22 cellular contexts compared by ENCODE assay signal in genomic region chr16:2181952-2182351, GRCh38. TPM values are rescaled to one million over a fixed set of nuclear protein-coding genes. Genes with fewer than 3 reads are reported as not detected.
DNase-seq lines count a peak whose midpoint lies in the region; ATAC-seq, FAIRE-seq and TF ChIP-seq lines count a peak whose summit lies in the region.
"Had no signal": no experiment of that assay in that cellular context is flagged by ENCODE, and none has a peak within 500 bp of the region (broad histone marks: within the 10 kb centered on the region; RNA-seq: fewer than 3 reads in every experiment).

No MANE protein-coding gene starts in this region.

- no peak for FAIRE-seq in GM12878 (lab: Jason Lieb, UNC)
- FAIRE-seq: G401.6, GM12891, HTR-8/SVneo had no signal

- H4K20me1 ChIP-seq in BLaER1 (peaks cover 51% of the 10 kb centered on the region), HCT116 (ENCODE audit: insufficient read depth) (no peaks in the 10 kb centered on the region), GM12878 (ENCODE audit: control insufficient read depth, insufficient read depth) (no peaks in the 10 kb centered on the region), neural progenitor cell (ENCODE audit: low read depth) (no peaks in the 10 kb centered on the region)

- intact Hi-C loops in HCT116 (cut with micrococcal nuclease) = no loop called here
- intact Hi-C loops in GM12878 (cut with micrococcal nuclease; ENCODE audit: unreplicated experiment) = no loop called here
- intact Hi-C loops in colonic mucosa (cut with DNase I) = no loop called here

- no peak overlapping the region for H3K4me3 ChIP-seq in BLaER1
- no peak overlapping the region for H3K4me3 ChIP-seq in HCT116 (replicated peaks in 1 of 2; ENCODE audit: low read depth in 1 of 2, low read length in 2 of 2)
- H3K4me3 ChIP-seq in GM12878 = no peak overlapping the region
- no peak overlapping the region for H3K4me3 ChIP-seq in neural progenitor cell
- H3K4me3 ChIP-seq in colonic mucosa = no peak overlapping the region
- no peak overlapping the region for H3K4me3 ChIP-seq in SJCRH30
- H3K4me3 ChIP-seq: K562, MG63, SK-N-MC had no signal

- H3K27ac Mint-ChIP-seq in neural progenitor cell = peak overlapping the region; percentile 70
- H3K27ac Mint-ChIP-seq: CD4-positive, alpha-beta T cell had no signal

- H3K79me2 ChIP-seq in HCT116 (ENCODE audit: insufficient read depth, low read length) (no peaks in the 10 kb centered on the region), GM12878 (ENCODE audit: control insufficient read depth, insufficient read depth, low read length) (no peaks in the 10 kb centered on the region), neural progenitor cell (ENCODE audit: low read depth) (no peaks in the 10 kb centered on the region)

- H3K27ac ChIP-seq in BLaER1 (no peak overlapping the region), HCT116 (ENCODE audit: low read depth, low read length) (peak overlapping the region; percentile 38; the same call in 1 of the 2 replicates), GM12878 (ENCODE audit: control insufficient read depth, insufficient read depth) (no peak overlapping the region), neural progenitor cell (no peak overlapping the region), colonic mucosa (no peak overlapping the region), SJCRH30 (no peak overlapping the region)
- H3K27ac ChIP-seq: SK-N-MC had no signal

- peaks cover 23% of the 10 kb centered on the region for H3K36me3 ChIP-seq in BLaER1
- no peaks in the 10 kb centered on the region for H3K36me3 ChIP-seq in HCT116 (ENCODE audit: control insufficient read depth in 1 of 2, insufficient read depth in 2 of 2, low read length in 2 of 2)
- peaks cover 0 to under 1% of the 10 kb centered on the region in 2 experiments; a peak in 2 of 4 replicates for H3K36me3 ChIP-seq in GM12878 (ENCODE audit: control insufficient read depth in 2 of 2, insufficient read depth in 2 of 2, low read length in 1 of 2)
- no peaks in the 10 kb centered on the region for H3K36me3 ChIP-seq in neural progenitor cell
- H3K36me3 ChIP-seq in colonic mucosa = no peaks in the 10 kb centered on the region
- peaks cover 7% of the 10 kb centered on the region; the same call in 1 of the 2 replicates for H3K36me3 ChIP-seq in SJCRH30

- H3K9ac ChIP-seq in BLaER1 = 0 out of 2 replicates have a peak overlapping the region, but pooled peaks have one; percentile 2
- no peak overlapping the region for H3K9ac ChIP-seq in HCT116 (ENCODE audit: low read length)
- H3K9ac ChIP-seq in GM12878 (ENCODE audit: control insufficient read depth, insufficient read depth, low read length) = no peak overlapping the region
- H3K9ac ChIP-seq in neural progenitor cell = no peak overlapping the region
- no peak overlapping the region for H3K9ac ChIP-seq in colonic mucosa (ENCODE audit: low read depth in 2 of 2, low read length in 2 of 2)

- H3K36me3 Mint-ChIP-seq in neural progenitor cell = peaks cover 2% of the 10 kb centered on the region

- no peaks in the 10 kb centered on the region for H3K9me3 Mint-ChIP-seq in neural progenitor cell
- H3K9me3 Mint-ChIP-seq: CD4-positive, alpha-beta T cell had no signal

- H3K4me2 ChIP-seq in BLaER1 (peak overlapping the region; percentile 86), HCT116 (ENCODE audit: low read length) (no peak overlapping the region), GM12878 (ENCODE audit: control insufficient read depth, insufficient read depth) (no peak overlapping the region), neural progenitor cell (no peak overlapping the region)

- peaks cover 7% of the 10 kb centered on the region for H3K9me3 ChIP-seq in BLaER1
- H3K9me3 ChIP-seq in HCT116 (ENCODE audit: control insufficient read depth in 1 of 2, insufficient read depth in 1 of 2, low read depth in 1 of 2, low read length in 2 of 2) = no peaks in the 10 kb centered on the region
- H3K9me3 ChIP-seq in GM12878 (replicated peaks; ENCODE audit: control insufficient read depth, insufficient read depth, low read length) = no peaks in the 10 kb centered on the region
- no peaks in the 10 kb centered on the region for H3K9me3 ChIP-seq in neural progenitor cell (ENCODE audit: low read depth)
- no peaks in the 10 kb centered on the region for H3K9me3 ChIP-seq in colonic mucosa
- H3K9me3 ChIP-seq in SJCRH30 (replicated peaks) = no peaks in the 10 kb centered on the region
- H3K9me3 ChIP-seq: MG63 had no signal

- in situ Hi-C loops in GM12878 (cut with MboI) = no loop called here

- H3K4me3 Mint-ChIP-seq in neural progenitor cell = peak overlapping the region; percentile 73
- H3K4me3 Mint-ChIP-seq: CD4-positive, alpha-beta T cell had no signal

- no peak for ATAC-seq in HCT116
- no peak for ATAC-seq in GM12878
- ATAC-seq: Panc1 had no signal

- no peak for TF ChIP-seq POLR2A in HCT116 (IDR thresholded peaks at IDR 0.05; ENCODE audit: borderline replicate concordance, extremely low read depth, insufficient read depth, insufficient read length)
- TF ChIP-seq POLR2A in GM12878 (IDR thresholded peaks at IDR 0.05; ENCODE audit: low read depth, low read length) = no peak; the same call in 1 of the 2 replicates

- no peak for TF ChIP-seq EP300 in GM12878 (IDR thresholded peaks at IDR 0.05; ENCODE audit: borderline replicate concordance in 1 of 2, control insufficient read depth in 1 of 2, low read depth in 2 of 2, low read length in 2 of 2)

- TF ChIP-seq RAD21 in HCT116 (IDR thresholded peaks at IDR 0.05; ENCODE audit: low read depth) (no peak), GM12878 (IDR thresholded peaks at IDR 0.05; ENCODE audit: insufficient read depth, low read depth, low read length) (no peak)

- POLR2A ChIA-PET in HCT116 (lab: Charles Lee) = interaction anchor here (1.3 kb wide), 1 partner anchor 34 kb away, joined by 4 read pairs; the partner anchor contains the start of gene PGP
- POLR2A ChIA-PET in GM12878 (lab: Charles Lee) = no interaction called here

- DNase-seq in HCT116 (ENCODE audit: low read depth, low spot score) (no peak), GM12878 (ENCODE audit: low read depth, low spot score) (no peak), neural progenitor cell (ENCODE audit: low spot score) (no peak), colonic mucosa (no peak), GM03348 (ENCODE audit: low spot score) (no peak), SJCRH30 (no peak)
- DNase-seq: CD4-positive, alpha-beta T cell; GOT3; MG63; NCI-H1694 treated with DMSO at 0.1 percent for 48 hours; NCI-H2081; NCI-H2227 treated with DMSO at 0.1 percent for 48 hours; NCI-H69; SHP77 treated with DMSO at 0.1 percent for 48 hours; SW 1271 had no signal

- over 99% methylated on average over 19 of the region's 20 CpGs for WGBS in GM12878 (ENCODE audit: insufficient coverage, insufficient replicate concordance, low lambda C conversion rate, missing lambda C conversion rate)

- H3K27me3 Mint-ChIP-seq in neural progenitor cell (ENCODE audit: insufficient read depth, low read depth) = peaks cover 9% of the 10 kb centered on the region
- H3K27me3 Mint-ChIP-seq: CD4-positive, alpha-beta T cell had no signal

- H3F3A ChIP-seq in neural progenitor cell (ENCODE audit: low read depth) = peaks cover 5% of the 10 kb centered on the region

- no peak for TF ChIP-seq CTCF in HCT116 (IDR thresholded peaks at IDR 0.05 in 2 of 3, conservative IDR thresholded peaks at IDR 0.05 in 1 of 3; ENCODE audit: borderline replicate concordance in 1 of 3, insufficient read depth in 1 of 3, low read depth in 2 of 3, low read length in 2 of 3)
- TF ChIP-seq CTCF in GM12878 (IDR thresholded peaks at IDR 0.05 in 2 of 3, conservative IDR thresholded peaks at IDR 0.05 in 1 of 3; ENCODE audit: control insufficient read depth in 2 of 3, extremely low read depth in 1 of 3, insufficient read depth in 1 of 3, low read depth in 3 of 3, low read length in 3 of 3) = no peak
- no peak for TF ChIP-seq CTCF in neural progenitor cell (IDR thresholded peaks at IDR 0.05)
- no peak for TF ChIP-seq CTCF in colonic mucosa (IDR thresholded peaks at IDR 0.05)

- CTCF ChIA-PET in HCT116 (lab: Charles Lee) = no interaction called here
- CTCF ChIA-PET in GM12878 (lab: Yijun Ruan, JAX) = no interaction called here

- H3K9me2 ChIP-seq in HCT116 (ENCODE audit: insufficient read depth) = no peaks in the 10 kb centered on the region

- RAD21 ChIA-PET in HCT116 (lab: Charles Lee; ENCODE audit: low non-redundant PET in 1 of 2, low total read pairs in 2 of 2, uncharacterized antibody in 2 of 2, unreplicated experiment in 2 of 2) = no interaction called here
- RAD21 ChIA-PET in GM12878 (lab: Charles Lee; ENCODE audit: unreplicated experiment) = no interaction called here

- peaks cover 42% of the 10 kb centered on the region for H3K4me1 ChIP-seq in BLaER1
- H3K4me1 ChIP-seq in HCT116 (ENCODE audit: control insufficient read depth in 1 of 2, insufficient read depth in 2 of 2, low read length in 2 of 2) = peaks cover 0 to 5% of the 10 kb centered on the region in 2 experiments; a peak in 1 of 4 replicates
- H3K4me1 ChIP-seq in GM12878 (ENCODE audit: control insufficient read depth, insufficient read depth, low read length) = no peaks in the 10 kb centered on the region
- H3K4me1 ChIP-seq in neural progenitor cell = no peaks in the 10 kb centered on the region
- H3K4me1 ChIP-seq in colonic mucosa = no peaks in the 10 kb centered on the region
- H3K4me1 ChIP-seq in SJCRH30 = peaks cover 6% of the 10 kb centered on the region; the same call in 1 of the 2 replicates

- SMC1A ChIA-PET in GM12878 (lab: Charles Lee; ENCODE audit: uncharacterized antibody, unreplicated experiment) = no interaction called here

- no peak overlapping the region for H2AFZ ChIP-seq in HCT116 (ENCODE audit: low read depth, low read length, poor library complexity, severe bottlenecking)
- H2AFZ ChIP-seq in GM12878 (ENCODE audit: control insufficient read depth, low read depth, low read length) = no peak overlapping the region
- no peak overlapping the region for H2AFZ ChIP-seq in neural progenitor cell (replicated peaks)

- H3K27me3 ChIP-seq in BLaER1 (no peaks in the 10 kb centered on the region), HCT116 (ENCODE audit: insufficient read depth, low read length) (no peaks in the 10 kb centered on the region), GM12878 (replicated peaks in 1 of 2; ENCODE audit: control insufficient read depth in 2 of 2, insufficient read depth in 2 of 2, low read length in 1 of 2) (no peaks in the 10 kb centered on the region; a peak in 1 of 4 replicates), neural progenitor cell (no peaks in the 10 kb centered on the region), colonic mucosa (no peaks in the 10 kb centered on the region), SJCRH30 (0 out of 2 replicates have a peak, but pooled peaks cover 3% of the 10 kb centered on the region)
- H3K27me3 ChIP-seq: MG63 had no signal

- peaks cover 3% of the 10 kb centered on the region for H3K4me1 Mint-ChIP-seq in neural progenitor cell

- BruUV-seq in HCT116 (replicated peaks; lab: Mats Ljungman, UMichigan) (no TSS peak), GM12878 (replicated peaks; lab: Mats Ljungman, UMichigan) (no TSS peak)

RNA-seq across cellular contexts. Expression of gene CASKIN1, which starts 14.5 kb away (rescaled TPM):
- total RNA-seq in HCT116 (2021; ENCODE audit: unreplicated experiment) = 5.9 TPM
- polyA plus RNA-seq in HCT116 (2012) = 2.3 and 3.2 TPM in 2 replicates
- 1.4 and 1.8 TPM in 2 replicates for total RNA-seq in GM12878 (2013; cell fraction: nucleolus; rRNA removed)
- total RNA-seq in GM12878 (2014; rRNA removed) = 0.05 and 0.11 TPM in 2 replicates
- total RNA-seq in GM12878 (2014; rRNA removed; fragmentation: Illumina TruSeq; extraction: Trizol) = not detected in 2 replicates
- total RNA-seq in GM12878 (2021) = 0.33 and 0.53 TPM in 2 replicates
- polyA plus RNA-seq in GM12878 (2011; ENCODE audit: low read depth) = 0.09 TPM
- 0.03 TPM in 2 replicates for polyA plus RNA-seq in GM12878 (2011; rRNA removed)
- 0.04 and 0.05 TPM in 2 replicates for polyA plus RNA-seq in GM12878 (2011; cell fraction: cytosol; rRNA removed)
- polyA plus RNA-seq in GM12878 (2011; cell fraction: nucleus; rRNA removed) = 0.91 and 1.1 TPM in 2 replicates
- polyA plus RNA-seq in GM12878 (2012) = 0.37 and 0.49 TPM in 2 replicates
- polyA plus RNA-seq in GM12878 (2014; fragmentation: Illumina TruSeq; extraction: Trizol) = not detected in 2 replicates
- polyA plus RNA-seq in GM12878 (2014; fragmentation: Nextera tagmentation; extraction: Ambion mirVana) = under 1 TPM in 1 of 2 experiments, not detected in 1; 0.08 TPM
- polyA plus RNA-seq in GM12878 (2014; rRNA removed) = 0.15 and 0.32 TPM in 2 replicates
- polyA plus RNA-seq in GM12878 (2016; fragmentation: Nextera tagmentation; extraction: Ambion mirVana) = not detected
- not detected in 2 replicates for polyA minus RNA-seq in GM12878 (2011; rRNA and poly(A)+ RNA removed)
- not detected in 2 replicates for polyA minus RNA-seq in GM12878 (2011; cell fraction: cytosol; rRNA and poly(A)+ RNA removed)
- not detected in 2 replicates for polyA minus RNA-seq in GM12878 (2011; cell fraction: nucleus; rRNA and poly(A)+ RNA removed)
- total RNA-seq in neural progenitor cell (ENCODE audit: low replicate concordance) = 1.6 and 9.0 TPM in 2 replicates
- under 1 TPM; 0.07 to 0.27 TPM for total RNA-seq in colonic mucosa
- 0.13 and 0.24 TPM in 2 replicates for total RNA-seq in SJCRH30 (2014; rRNA removed; shearing (Covaris generic))

RNA-seq across cellular contexts. Expression of gene MLST8, which starts 23.3 kb away (rescaled TPM):
- total RNA-seq in HCT116 (2021; ENCODE audit: unreplicated experiment) (58.7 TPM), GM12878 (2014; rRNA removed) (72.0 and 80.9 TPM in 2 replicates), GM12878 (2014; rRNA removed; fragmentation: Illumina TruSeq; extraction: Trizol) (9.8 and 11.0 TPM in 2 replicates), GM12878 (2021) (73.7 and 75.4 TPM in 2 replicates), neural progenitor cell (ENCODE audit: low replicate concordance) (24.9 and 89.0 TPM in 2 replicates), colonic mucosa (10 to 100 TPM; 26.5 to 53.5 TPM)
- 90.9 and 100 TPM in 2 replicates for polyA plus RNA-seq in HCT116 (2012)
- total RNA-seq in GM12878 (2013; cell fraction: nucleolus; rRNA removed) = 15.8 and 21.1 TPM in 2 replicates
- 18.7 TPM for polyA plus RNA-seq in GM12878 (2011; ENCODE audit: low read depth)
- polyA plus RNA-seq in GM12878 (2011; rRNA removed) (22.4 and 53.0 TPM in 2 replicates), GM12878 (2014; fragmentation: Illumina TruSeq; extraction: Trizol) (5.7 and 29.1 TPM in 2 replicates), GM12878 (2014; fragmentation: Nextera tagmentation; extraction: Ambion mirVana) (1 to 10 TPM; 1.0 to 6.3 TPM), GM12878 (2014; rRNA removed) (114 and 124 TPM in 2 replicates), GM12878 (2016; fragmentation: Nextera tagmentation; extraction: Ambion mirVana) (100 to 1,000 TPM; 111 to 114 TPM)
- 86.9 and 147 TPM in 2 replicates for polyA plus RNA-seq in GM12878 (2011; cell fraction: cytosol; rRNA removed)
- polyA plus RNA-seq in GM12878 (2011; cell fraction: nucleus; rRNA removed) = 223 and 241 TPM in 2 replicates
- 50.5 and 56.3 TPM in 2 replicates for polyA plus RNA-seq in GM12878 (2012)
- 38.3 and 68.1 TPM in 2 replicates for polyA minus RNA-seq in GM12878 (2011; rRNA and poly(A)+ RNA removed)
- 23.7 and 33.5 TPM in 2 replicates for polyA minus RNA-seq in GM12878 (2011; cell fraction: cytosol; rRNA and poly(A)+ RNA removed)
- polyA minus RNA-seq in GM12878 (2011; cell fraction: nucleus; rRNA and poly(A)+ RNA removed) = 71.9 and 106 TPM in 2 replicates
- 28.8 and 32.8 TPM in 2 replicates for total RNA-seq in SJCRH30 (2014; rRNA removed; shearing (Covaris generic))

RNA-seq across cellular contexts. Expression of gene TRAF7, which starts 26.4 kb away (rescaled TPM):
- total RNA-seq in HCT116 (2021; ENCODE audit: unreplicated experiment) = 160 TPM
- 125 and 134 TPM in 2 replicates for polyA plus RNA-seq in HCT116 (2012)
- 33.4 and 41.2 TPM in 2 replicates for total RNA-seq in GM12878 (2013; cell fraction: nucleolus; rRNA removed)
- 36.9 and 44.6 TPM in 2 replicates for total RNA-seq in GM12878 (2014; rRNA removed)
- 23.2 and 26.3 TPM in 2 replicates for total RNA-seq in GM12878 (2014; rRNA removed; fragmentation: Illumina TruSeq; extraction: Trizol)
- 82.6 and 87.0 TPM in 2 replicates for total RNA-seq in GM12878 (2021)
- 11.8 TPM for polyA plus RNA-seq in GM12878 (2011; ENCODE audit: low read depth)
- polyA plus RNA-seq in GM12878 (2011; rRNA removed) = 23.5 and 46.7 TPM in 2 replicates
- polyA plus RNA-seq in GM12878 (2011; cell fraction: cytosol; rRNA removed) = 48.3 and 60.3 TPM in 2 replicates
- polyA plus RNA-seq in GM12878 (2011; cell fraction: nucleus; rRNA removed) = 88.1 and 100 TPM in 2 replicates
- polyA plus RNA-seq in GM12878 (2012) = 45.3 and 53.5 TPM in 2 replicates
- polyA plus RNA-seq in GM12878 (2014; fragmentation: Illumina TruSeq; extraction: Trizol) = 16.8 and 19.4 TPM in 2 replicates
- polyA plus RNA-seq in GM12878 (2014; fragmentation: Nextera tagmentation; extraction: Ambion mirVana) = 1 to 10 TPM in 1 of 2 experiments, under 1 TPM in 1; 0.61 to 2.1 TPM
- 44.4 and 50.3 TPM in 2 replicates for polyA plus RNA-seq in GM12878 (2014; rRNA removed)
- polyA plus RNA-seq in GM12878 (2016; fragmentation: Nextera tagmentation; extraction: Ambion mirVana) = 10 to 100 TPM; 29.8 to 30.2 TPM
- polyA minus RNA-seq in GM12878 (2011; rRNA and poly(A)+ RNA removed) = 41.1 and 76.7 TPM in 2 replicates
- polyA minus RNA-seq in GM12878 (2011; cell fraction: cytosol; rRNA and poly(A)+ RNA removed) = 32.6 and 44.1 TPM in 2 replicates
- polyA minus RNA-seq in GM12878 (2011; cell fraction: nucleus; rRNA and poly(A)+ RNA removed) = 15.0 and 24.1 TPM in 2 replicates
- 24.1 and 63.6 TPM in 2 replicates for total RNA-seq in neural progenitor cell (ENCODE audit: low replicate concordance)
- 100 to 1,000 TPM; 102 to 131 TPM for total RNA-seq in colonic mucosa
- 34.5 and 35.9 TPM in 2 replicates for total RNA-seq in SJCRH30 (2014; rRNA removed; shearing (Covaris generic))

RNA-seq across cellular contexts. Expression of gene BRICD5, which starts 28.7 kb away (rescaled TPM):
- total RNA-seq in HCT116 (2021; ENCODE audit: unreplicated experiment) (9.8 TPM), GM12878 (2014; rRNA removed) (9.1 and 9.6 TPM in 2 replicates), GM12878 (2014; rRNA removed; fragmentation: Illumina TruSeq; extraction: Trizol) (1.5 and 2.7 TPM in 2 replicates), GM12878 (2021) (5.3 and 5.8 TPM in 2 replicates), neural progenitor cell (ENCODE audit: low replicate concordance) (5.2 and 14.5 TPM in 2 replicates), colonic mucosa (10 to 100 TPM in 1 of 2 donors, 1 to 10 TPM in 1; 7.7 to 15.2 TPM)
- 7.8 and 8.4 TPM in 2 replicates for polyA plus RNA-seq in HCT116 (2012)
- total RNA-seq in GM12878 (2013; cell fraction: nucleolus; rRNA removed) = 4.3 and 6.3 TPM in 2 replicates
- 0.43 TPM for polyA plus RNA-seq in GM12878 (2011; ENCODE audit: low read depth)
- polyA plus RNA-seq in GM12878 (2011; rRNA removed) (0.66 and 1.5 TPM in 2 replicates), GM12878 (2014; fragmentation: Illumina TruSeq; extraction: Trizol) (1.5 TPM in 1 of 2 replicates, not detected in the other), GM12878 (2014; fragmentation: Nextera tagmentation; extraction: Ambion mirVana) (under 1 TPM in 1 of 2 experiments, not detected in 1; 0.58 TPM), GM12878 (2014; rRNA removed) (7.5 and 11.6 TPM in 2 replicates), GM12878 (2016; fragmentation: Nextera tagmentation; extraction: Ambion mirVana) (1 to 10 TPM in 1 of 2 experiments, under 1 TPM in 1; 0.84 to 1.1 TPM)
- 1.2 and 9.8 TPM in 2 replicates for polyA plus RNA-seq in GM12878 (2011; cell fraction: cytosol; rRNA removed)
- polyA plus RNA-seq in GM12878 (2011; cell fraction: nucleus; rRNA removed) = 34.9 and 41.5 TPM in 2 replicates
- polyA plus RNA-seq in GM12878 (2012) = 4.2 and 7.4 TPM in 2 replicates
- 0.44 and 1.7 TPM in 2 replicates for polyA minus RNA-seq in GM12878 (2011; rRNA and poly(A)+ RNA removed)
- polyA minus RNA-seq in GM12878 (2011; cell fraction: cytosol; rRNA and poly(A)+ RNA removed) = 2.4 and 4.0 TPM in 2 replicates
- polyA minus RNA-seq in GM12878 (2011; cell fraction: nucleus; rRNA and poly(A)+ RNA removed) = 5.4 and 10.9 TPM in 2 replicates
- 3.6 and 4.1 TPM in 2 replicates for total RNA-seq in SJCRH30 (2014; rRNA removed; shearing (Covaris generic))

RNA-seq across cellular contexts. Expression of gene PGP, which starts 32.7 kb away (rescaled TPM):
- total RNA-seq in HCT116 (2021; ENCODE audit: unreplicated experiment) (32.6 TPM), GM12878 (2014; rRNA removed) (22.4 and 25.4 TPM in 2 replicates), GM12878 (2014; rRNA removed; fragmentation: Illumina TruSeq; extraction: Trizol) (9.4 and 10.8 TPM in 2 replicates), GM12878 (2021) (25.7 and 26.1 TPM in 2 replicates), neural progenitor cell (ENCODE audit: low replicate concordance) (13.3 and 42.9 TPM in 2 replicates), colonic mucosa (10 to 100 TPM; 17.1 to 37.3 TPM)
- polyA plus RNA-seq in HCT116 (2012) = 21.2 and 22.3 TPM in 2 replicates
- 13.3 and 13.5 TPM in 2 replicates for total RNA-seq in GM12878 (2013; cell fraction: nucleolus; rRNA removed)
- 2.5 TPM for polyA plus RNA-seq in GM12878 (2011; ENCODE audit: low read depth)
- polyA plus RNA-seq in GM12878 (2011; rRNA removed) (4.1 and 6.4 TPM in 2 replicates), GM12878 (2014; fragmentation: Illumina TruSeq; extraction: Trizol) (2.2 and 5.6 TPM in 2 replicates), GM12878 (2014; fragmentation: Nextera tagmentation; extraction: Ambion mirVana) (1 to 10 TPM in 1 of 2 experiments, under 1 TPM in 1; 0.42 to 5.0 TPM), GM12878 (2014; rRNA removed) (28.0 and 34.9 TPM in 2 replicates), GM12878 (2016; fragmentation: Nextera tagmentation; extraction: Ambion mirVana) (10 to 100 TPM; 13.4 to 25.4 TPM)
- polyA plus RNA-seq in GM12878 (2011; cell fraction: cytosol; rRNA removed) = 7.4 and 14.2 TPM in 2 replicates
- 26.4 and 33.0 TPM in 2 replicates for polyA plus RNA-seq in GM12878 (2011; cell fraction: nucleus; rRNA removed)
- polyA plus RNA-seq in GM12878 (2012) = 7.3 and 9.3 TPM in 2 replicates
- polyA minus RNA-seq in GM12878 (2011; rRNA and poly(A)+ RNA removed) = 3.1 and 5.9 TPM in 2 replicates
- polyA minus RNA-seq in GM12878 (2011; cell fraction: cytosol; rRNA and poly(A)+ RNA removed) = 4.1 and 5.5 TPM in 2 replicates
- 9.1 and 16.8 TPM in 2 replicates for polyA minus RNA-seq in GM12878 (2011; cell fraction: nucleus; rRNA and poly(A)+ RNA removed)
- total RNA-seq in SJCRH30 (2014; rRNA removed; shearing (Covaris generic)) = 13.1 and 14.2 TPM in 2 replicates
